1 cellular context compared by ENCODE assay signal in the genomic region with DNA sequence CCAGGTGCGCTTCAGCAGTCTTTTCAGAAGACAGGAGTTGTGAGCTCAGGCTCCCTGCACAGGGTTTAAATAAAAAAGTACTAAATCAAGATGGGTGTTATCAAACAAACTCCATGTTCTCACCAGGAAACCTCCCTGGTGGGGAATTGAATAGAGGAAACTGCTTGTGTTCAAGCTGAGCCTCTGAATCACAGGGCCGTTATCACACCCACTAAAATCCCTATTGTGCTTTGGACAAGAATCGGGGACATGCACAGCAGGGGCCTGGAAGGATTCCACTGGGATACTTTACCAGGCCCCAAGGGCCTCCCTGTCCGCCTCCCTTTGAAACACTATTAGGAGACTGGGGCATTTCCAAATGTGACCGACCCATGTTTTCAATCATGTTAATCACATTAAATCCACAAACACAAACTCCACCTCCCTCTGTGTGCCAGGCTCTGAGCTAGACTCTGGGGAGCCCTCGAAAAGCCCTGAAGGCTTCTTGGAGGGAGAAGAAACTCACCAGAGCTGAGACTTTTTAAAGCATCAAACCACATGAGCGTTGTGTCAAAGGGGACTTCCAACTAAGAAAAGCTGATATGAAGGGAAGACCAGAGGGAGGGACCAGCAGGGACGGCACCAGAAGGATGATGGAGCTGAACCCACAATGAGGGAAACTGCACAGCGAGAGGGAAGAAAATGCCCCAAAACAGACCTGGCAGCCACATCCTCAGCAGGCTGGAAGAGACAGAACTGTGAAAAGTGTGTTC.
TF ChIP-seq lines count a peak whose summit lies in the region.

No MANE protein-coding gene starts in this region.

TF ChIP-seq in GM23338, 12 proteins besides CTCF, POLR2A, EP300 and RAD21 (continued from another document):
- TF ChIP-seq, protein P1, sequence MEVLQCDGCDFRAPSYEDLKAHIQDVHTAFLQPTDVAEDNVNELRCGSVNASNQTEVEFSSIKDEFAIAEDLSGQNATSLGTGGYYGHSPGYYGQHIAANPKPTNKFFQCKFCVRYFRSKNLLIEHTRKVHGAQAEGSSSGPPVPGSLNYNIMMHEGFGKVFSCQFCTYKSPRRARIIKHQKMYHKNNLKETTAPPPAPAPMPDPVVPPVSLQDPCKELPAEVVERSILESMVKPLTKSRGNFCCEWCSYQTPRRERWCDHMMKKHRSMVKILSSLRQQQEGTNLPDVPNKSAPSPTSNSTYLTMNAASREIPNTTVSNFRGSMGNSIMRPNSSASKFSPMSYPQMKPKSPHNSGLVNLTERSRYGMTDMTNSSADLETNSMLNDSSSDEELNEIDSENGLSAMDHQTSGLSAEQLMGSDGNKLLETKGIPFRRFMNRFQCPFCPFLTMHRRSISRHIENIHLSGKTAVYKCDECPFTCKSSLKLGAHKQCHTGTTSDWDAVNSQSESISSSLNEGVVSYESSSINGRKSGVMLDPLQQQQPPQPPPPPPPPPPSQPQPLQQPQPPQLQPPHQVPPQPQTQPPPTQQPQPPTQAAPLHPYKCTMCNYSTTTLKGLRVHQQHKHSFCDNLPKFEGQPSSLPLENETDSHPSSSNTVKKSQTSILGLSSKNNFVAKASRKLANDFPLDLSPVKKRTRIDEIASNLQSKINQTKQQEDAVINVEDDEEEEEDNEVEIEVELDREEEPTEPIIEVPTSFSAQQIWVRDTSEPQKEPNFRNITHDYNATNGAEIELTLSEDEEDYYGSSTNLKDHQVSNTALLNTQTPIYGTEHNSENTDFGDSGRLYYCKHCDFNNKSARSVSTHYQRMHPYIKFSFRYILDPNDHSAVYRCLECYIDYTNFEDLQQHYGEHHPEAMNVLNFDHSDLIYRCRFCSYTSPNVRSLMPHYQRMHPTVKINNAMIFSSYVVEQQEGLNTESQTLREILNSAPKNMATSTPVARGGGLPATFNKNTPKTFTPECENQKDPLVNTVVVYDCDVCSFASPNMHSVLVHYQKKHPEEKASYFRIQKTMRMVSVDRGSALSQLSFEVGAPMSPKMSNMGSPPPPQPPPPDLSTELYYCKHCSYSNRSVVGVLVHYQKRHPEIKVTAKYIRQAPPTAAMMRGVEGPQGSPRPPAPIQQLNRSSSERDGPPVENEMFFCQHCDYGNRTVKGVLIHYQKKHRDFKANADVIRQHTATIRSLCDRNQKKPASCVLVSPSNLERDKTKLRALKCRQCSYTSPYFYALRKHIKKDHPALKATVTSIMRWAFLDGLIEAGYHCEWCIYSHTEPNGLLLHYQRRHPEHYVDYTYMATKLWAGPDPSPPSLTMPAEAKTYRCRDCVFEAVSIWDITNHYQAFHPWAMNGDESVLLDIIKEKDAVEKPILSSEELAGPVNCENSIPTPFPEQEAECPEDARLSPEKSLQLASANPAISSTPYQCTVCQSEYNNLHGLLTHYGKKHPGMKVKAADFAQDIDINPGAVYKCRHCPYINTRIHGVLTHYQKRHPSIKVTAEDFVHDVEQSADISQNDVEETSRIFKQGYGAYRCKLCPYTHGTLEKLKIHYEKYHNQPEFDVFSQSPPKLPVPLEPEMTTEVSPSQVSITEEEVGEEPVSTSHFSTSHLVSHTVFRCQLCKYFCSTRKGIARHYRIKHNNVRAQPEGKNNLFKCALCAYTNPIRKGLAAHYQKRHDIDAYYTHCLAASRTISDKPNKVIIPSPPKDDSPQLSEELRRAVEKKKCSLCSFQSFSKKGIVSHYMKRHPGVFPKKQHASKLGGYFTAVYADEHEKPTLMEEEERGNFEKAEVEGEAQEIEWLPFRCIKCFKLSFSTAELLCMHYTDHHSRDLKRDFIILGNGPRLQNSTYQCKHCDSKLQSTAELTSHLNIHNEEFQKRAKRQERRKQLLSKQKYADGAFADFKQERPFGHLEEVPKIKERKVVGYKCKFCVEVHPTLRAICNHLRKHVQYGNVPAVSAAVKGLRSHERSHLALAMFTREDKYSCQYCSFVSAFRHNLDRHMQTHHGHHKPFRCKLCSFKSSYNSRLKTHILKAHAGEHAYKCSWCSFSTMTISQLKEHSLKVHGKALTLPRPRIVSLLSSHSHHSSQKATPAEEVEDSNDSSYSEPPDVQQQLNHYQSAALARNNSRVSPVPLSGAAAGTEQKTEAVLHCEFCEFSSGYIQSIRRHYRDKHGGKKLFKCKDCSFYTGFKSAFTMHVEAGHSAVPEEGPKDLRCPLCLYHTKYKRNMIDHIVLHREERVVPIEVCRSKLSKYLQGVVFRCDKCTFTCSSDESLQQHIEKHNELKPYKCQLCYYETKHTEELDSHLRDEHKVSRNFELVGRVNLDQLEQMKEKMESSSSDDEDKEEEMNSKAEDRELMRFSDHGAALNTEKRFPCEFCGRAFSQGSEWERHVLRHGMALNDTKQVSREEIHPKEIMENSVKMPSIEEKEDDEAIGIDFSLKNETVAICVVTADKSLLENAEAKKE (CRISPR knock-in tag; IDR thresholded peaks at IDR 0.05) = no peak
